In the genomic region with DNA sequence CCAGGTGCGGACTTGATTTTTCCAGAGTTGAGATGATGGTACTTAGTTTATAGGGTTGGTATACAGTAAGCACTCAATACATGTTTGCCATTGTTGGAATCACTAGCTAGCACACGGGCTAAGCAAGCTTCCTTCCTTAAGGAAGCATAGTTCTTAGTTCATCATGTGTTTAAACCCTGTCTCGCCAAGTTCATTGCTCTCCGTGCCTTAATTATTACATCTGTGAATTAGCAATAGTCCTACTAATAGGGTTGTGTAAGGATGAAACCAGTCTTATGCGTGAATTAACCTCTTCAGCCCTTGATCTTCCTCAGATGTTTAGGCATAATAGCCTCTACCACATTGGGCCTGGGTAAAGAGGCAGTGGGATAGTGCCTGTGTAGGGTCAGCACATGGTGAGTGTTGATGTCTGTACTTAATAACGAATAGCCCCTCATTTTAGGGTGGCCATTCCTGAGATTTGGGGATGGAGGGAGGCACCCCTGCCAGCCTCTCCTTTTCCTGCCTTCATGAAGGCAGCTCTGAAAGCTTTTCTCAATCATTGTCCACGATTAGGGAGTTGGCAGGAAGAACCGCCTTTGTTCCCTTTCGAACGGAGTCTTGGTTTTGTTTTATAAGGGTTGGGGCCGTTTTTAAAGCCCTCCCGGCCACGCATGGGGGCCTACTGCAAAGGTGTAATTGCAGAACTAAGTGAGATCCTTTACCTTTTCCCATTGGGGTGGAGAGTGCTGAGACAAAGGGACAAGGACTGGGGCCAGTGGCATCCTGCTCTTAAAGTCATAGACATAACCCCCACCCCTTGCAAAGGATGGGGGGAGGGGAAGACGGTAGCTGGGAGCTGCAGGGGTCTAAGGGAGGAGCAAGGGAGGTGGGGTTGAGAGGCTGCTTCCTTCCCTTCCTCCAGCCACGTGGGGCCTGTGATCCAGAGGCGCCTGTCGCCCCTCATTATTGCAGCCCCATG, we compare ENCODE assay signal across 11 cellular contexts. TPM values are rescaled to one million over a fixed set of nuclear protein-coding genes. Genes with fewer than 3 reads are reported as not detected.
DNase-seq lines count a peak whose midpoint lies in the region; ATAC-seq, FAIRE-seq and TF ChIP-seq lines count a peak whose summit lies in the region.
"Had no signal": no experiment of that assay in that cellular context is flagged by ENCODE, and none has a peak within 500 bp of the region (broad histone marks: within the 10 kb centered on the region; RNA-seq: fewer than 3 reads in every experiment).

No MANE protein-coding gene starts in this region.

- peak overlapping the region; percentile 65; the same call in 1 of the 2 replicates for H2AK5ac ChIP-seq in H1 (ENCODE audit: low read depth, low read length)

- peak in 1 of 2 experiments; percentile 2; a peak in 1 of 4 replicates for TF ChIP-seq RAD21 in H1 (IDR thresholded peaks at IDR 0.05 in 1 of 2, conservative IDR thresholded peaks at IDR 0.05 in 1 of 2; ENCODE audit: low read depth in 2 of 2, low read length in 2 of 2)

- WGBS in H1 (ENCODE audit: extremely low coverage in 1 of 2, insufficient coverage in 1 of 2, insufficient read length in 1 of 2, insufficient replicate concordance in 2 of 2, low coverage in 1 of 2, low lambda C conversion rate in 2 of 2, missing lambda C conversion rate in 1 of 2), 2 experiments, result 4% methylated on average over 17 of the region's 17 CpGs; no CpG with 5 or more reads in 1 of the 2 experiments

- no peaks in the 10 kb centered on the region for H3K9me3 Mint-ChIP-seq in T-helper 2 cell treated with Interferon-gamma antibody and Interleukin-4, amounts not matched to agents 5 μg/mL and 100 μg/mL, for 36 hours
- no peaks in the 10 kb centered on the region for H3K9me3 Mint-ChIP-seq in IgD-negative memory B cell

- H3K23ac ChIP-seq in H1 (ENCODE audit: insufficient read length), result no peak overlapping the region

- peak overlapping the region; percentile 58 for H3K4me3 Mint-ChIP-seq in T-helper 2 cell treated with Interferon-gamma antibody and Interleukin-4, amounts not matched to agents 5 μg/mL and 100 μg/mL, for 36 hours
- H3K4me3 Mint-ChIP-seq in IgD-negative memory B cell, result peak overlapping the region in 3 of 4 donors; percentile 74 to 87 (median 86)

- H2BK15ac ChIP-seq in H1 (ENCODE audit: low read length), result no peak overlapping the region

- POLR2A ChIA-PET in H1 (lab: Charles Lee; ENCODE audit: partially characterized antibody), result interaction anchor here (0.5 to 14.6 kb wide), 33 partner anchors 10 to 782 kb away, joined by 3 to 239 read pairs (median 7); a partner anchor contains a TSS

- no peaks in the 10 kb centered on the region for H3K27me3 ChIP-seq in H1 (replicated peaks in 1 of 4; ENCODE audit: control insufficient read depth in 3 of 4, extremely low read depth in 1 of 4, insufficient read depth in 3 of 4, low read length in 3 of 4)
- no peaks in the 10 kb centered on the region for H3K27me3 ChIP-seq in neuron (ENCODE audit: insufficient read depth, low read length)
- H3K27me3 ChIP-seq: vagina had no signal

- CTCF ChIA-PET in H1 (lab: Charles Lee; ENCODE audit: partially characterized antibody), result interaction anchor here (0.8 to 3.4 kb wide), 14 partner anchors 9 to 89 kb away, joined by 3 to 29 read pairs (median 4); a partner anchor contains a TSS

- peaks cover 14% of the 10 kb centered on the region for H3K23me2 ChIP-seq in H1 (ENCODE audit: low read depth, low read length)

- peak overlapping the region; percentile 5 for H3K56ac ChIP-seq in H1 (replicated peaks; ENCODE audit: insufficient read length, low read depth, low read length)

- peaks cover 64 to 83% of the 10 kb centered on the region in 2 experiments for H3K79me2 ChIP-seq in H1 (ENCODE audit: control insufficient read depth in 1 of 2, insufficient read depth in 2 of 2, low read length in 2 of 2)

- no peak overlapping the region for H3K27ac Mint-ChIP-seq in T-helper 2 cell treated with Interferon-gamma antibody and Interleukin-4, amounts not matched to agents 5 μg/mL and 100 μg/mL, for 36 hours
- no peak overlapping the region for H3K27ac Mint-ChIP-seq in IgD-negative memory B cell

- peak; percentile 74 to 76 for TF ChIP-seq POLR2A in H1 (IDR thresholded peaks at IDR 0.05; ENCODE audit: control extremely low read depth in 1 of 2, low read depth in 2 of 2, low read length in 2 of 2)

- peak overlapping the region; percentile 76 for H4K5ac ChIP-seq in H1 (ENCODE audit: insufficient read length, low read depth, low read length)

- TF ChIP-seq EP300 in H1 (IDR thresholded peaks at IDR 0.05; ENCODE audit: borderline replicate concordance in 1 of 2, low read depth in 2 of 2, low read length in 2 of 2), result no peak

- peaks cover 6 to 63% (median 18%) of the 10 kb centered on the region in 4 experiments for H3K36me3 ChIP-seq in H1 (ENCODE audit: control insufficient read depth in 2 of 4, insufficient read depth in 4 of 4, low read length in 3 of 4)
- no peaks in the 10 kb centered on the region for H3K36me3 ChIP-seq in neuron (ENCODE audit: insufficient read depth, low read length)
- H3K36me3 ChIP-seq: vagina had no signal

- peak overlapping the region; percentile 94 for H3K18ac ChIP-seq in H1 (ENCODE audit: extremely low read depth, low read length)

- H4K91ac ChIP-seq in H1 (replicated peaks; ENCODE audit: insufficient read length, low read length), result peak overlapping the region; percentile 7

- no peak overlapping the region for H2BK20ac ChIP-seq in H1 (ENCODE audit: low read length)

- H3K9me3 ChIP-seq in H1 (ENCODE audit: insufficient read depth in 2 of 2, low read depth in 1 of 2, low read length in 1 of 2) (no peaks in the 10 kb centered on the region), neuron (ENCODE audit: low read length) (no peaks in the 10 kb centered on the region)
- H3K9me3 ChIP-seq: vagina had no signal

- peak overlapping the region; percentile 65 to 99 for H3K4me2 ChIP-seq in H1 (ENCODE audit: insufficient read depth in 1 of 2, low read depth in 2 of 2, low read length in 2 of 2)

- H4K20me1 ChIP-seq in H1 (replicated peaks in 1 of 2; ENCODE audit: control insufficient read depth in 1 of 2, insufficient read depth in 2 of 2, low read length in 2 of 2), result peaks cover 37 to 42% of the 10 kb centered on the region in 2 experiments

- no peaks in the 10 kb centered on the region; the same call in 1 of the 2 replicates for H3K79me1 ChIP-seq in H1 (ENCODE audit: low read depth, low read length)

- no peak for ATAC-seq in HG03378 (IDR thresholded peaks at IDR 0.05; ENCODE audit: unreplicated experiment)

- no peaks in the 10 kb centered on the region for H3K36me3 Mint-ChIP-seq in T-helper 2 cell treated with Interferon-gamma antibody and Interleukin-4, amounts not matched to agents 5 μg/mL and 100 μg/mL, for 36 hours (ENCODE audit: low read depth)
- H3K36me3 Mint-ChIP-seq in IgD-negative memory B cell, result no peaks in the 10 kb centered on the region

- H3K4me1 ChIP-seq in H1 (replicated peaks in 1 of 4; ENCODE audit: control insufficient read depth in 3 of 4, insufficient read depth in 4 of 4, low read length in 3 of 4) (peaks cover 14 to 27% (median 21%) of the 10 kb centered on the region in 4 experiments), neuron (ENCODE audit: insufficient read depth, low read length) (peaks cover 18% of the 10 kb centered on the region)

- peak; percentile 50 for FAIRE-seq in H1 (lab: Jason Lieb, UNC)

- H2BK120ac ChIP-seq in H1 (replicated peaks; ENCODE audit: low read depth, low read length), result peak overlapping the region; percentile 48

- no peak for DNase-seq in T-helper 2 cell treated with Interferon-gamma antibody and Interleukin-4, amounts not matched to agents 5 μg/mL and 100 μg/mL, for 36 hours (ENCODE audit: low spot score)
- DNase-seq in T-helper 2 cell, result no peak
- peak; percentile 80 to 89 for DNase-seq in H1 (ENCODE audit: low read depth in 1 of 2, low spot score in 2 of 2)
- DNase-seq in NCI-H1417 treated with DMSO at 0.1 percent for 48 hours (lab: John Stamatoyannopoulos, UW), result no peak
- DNase-seq in posterior vena cava (ENCODE audit: low spot score), result no peak
- DNase-seq: head of caudate nucleus, occipital lobe had no signal

- intact Hi-C loops in posterior vena cava (cut with DNase I), result loop anchor here in 1 of 2 donors (10.0 kb wide), 1 partner anchor 79 kb away; no protein-coding TSS in a partner anchor

- H3K14ac ChIP-seq in H1 (ENCODE audit: insufficient read length), result no peak overlapping the region

- peak overlapping the region; percentile 86 for H2BK5ac ChIP-seq in H1 (ENCODE audit: low read depth, low read length)

- no peak overlapping the region for H3K4ac ChIP-seq in H1 (replicated peaks; ENCODE audit: insufficient read length, low read depth, low read length)

- H3K27me3 Mint-ChIP-seq in T-helper 2 cell treated with Interferon-gamma antibody and Interleukin-4, amounts not matched to agents 5 μg/mL and 100 μg/mL, for 36 hours (ENCODE audit: low read depth), result peaks cover 14% of the 10 kb centered on the region
- peaks cover 2% of the 10 kb centered on the region for H3K27me3 Mint-ChIP-seq in IgD-negative memory B cell

- H3K27ac ChIP-seq in H1 (ENCODE audit: low read depth, low read length), result peak overlapping the region; percentile 26; the same call in 1 of the 2 replicates
- H3K27ac ChIP-seq: vagina had no signal

- peak overlapping the region; percentile 92 to 100 (median 96) for H3K4me3 ChIP-seq in H1 (ENCODE audit: extremely low read depth in 1 of 4, insufficient read depth in 2 of 4, low read depth in 3 of 4, low read length in 4 of 4)
- peak overlapping the region; percentile 59 for H3K4me3 ChIP-seq in neuron (ENCODE audit: low read length)

- H2BK12ac ChIP-seq in H1 (ENCODE audit: low read depth, low read length), result 0 out of 2 replicates have a peak overlapping the region, but pooled peaks have one; percentile 28

- peak overlapping the region; percentile 59 to 90 (median 82) for H3K9ac ChIP-seq in H1 (replicated peaks in 1 of 4; ENCODE audit: extremely low read depth in 1 of 4, low read depth in 3 of 4, low read length in 3 of 4)

- H2AFZ ChIP-seq in H1 (ENCODE audit: low read length) (no peak overlapping the region), neuron (ENCODE audit: low read depth, low read length) (no peak overlapping the region)

- TF ChIP-seq CTCF in H1 (IDR thresholded peaks at IDR 0.05; ENCODE audit: control extremely low read depth in 1 of 3, insufficient read depth in 1 of 3, low read depth in 1 of 3, low read length in 3 of 3), result no peak

- peaks cover 16% of the 10 kb centered on the region for H3K4me1 Mint-ChIP-seq in T-helper 2 cell treated with Interferon-gamma antibody and Interleukin-4, amounts not matched to agents 5 μg/mL and 100 μg/mL, for 36 hours (ENCODE audit: low read depth)
- peaks cover 7 to 10% (median 9%) of the 10 kb centered on the region in 3 donors for H3K4me1 Mint-ChIP-seq in IgD-negative memory B cell

- H4K8ac ChIP-seq in H1 (ENCODE audit: extremely low read depth, insufficient read depth, low read length), result no peak overlapping the region

RNA-seq across cellular contexts. Expression of a gene that starts 2.1 kb away (rescaled TPM):
- not detected for polyA plus RNA-seq in IgD-negative memory B cell
- 1,016 and 1,038 TPM in 2 replicates for total RNA-seq in H1 (2021; fragmentation: NEBNext Ultra II Directional; extraction: Animal tissue kit (Norgen Biotek cat#: 25700))
- polyA plus RNA-seq in H1 (2011; rRNA removed), result 433 and 469 TPM in 2 replicates
- 457 TPM for polyA plus RNA-seq in H1 (2011; cell fraction: cytosol; rRNA removed)
- polyA plus RNA-seq in H1 (2011; cell fraction: nucleus; rRNA removed), result 676 TPM
- polyA plus RNA-seq in H1 (2012, experiment 1 of 2), result 568 to 702 TPM (median 611 TPM) in 4 replicates
- 410 TPM for polyA plus RNA-seq in H1 (2012, experiment 2 of 2)
- 587 TPM for polyA plus RNA-seq in H1 (2013, experiment 1 of 2)
- polyA plus RNA-seq in H1 (2013, experiment 2 of 2), result 555 TPM
- 327 and 359 TPM in 2 replicates for polyA minus RNA-seq in H1 (2011; rRNA and poly(A)+ RNA removed)
- 389 TPM for polyA minus RNA-seq in H1 (2011; cell fraction: cytosol; rRNA and poly(A)+ RNA removed)
- polyA minus RNA-seq in H1 (2011; cell fraction: nucleus; rRNA and poly(A)+ RNA removed), result 257 TPM
- under 1 TPM; 0.38 to 0.56 TPM for total RNA-seq in posterior vena cava

RNA-seq across cellular contexts. Expression of a gene that starts 21.0 kb away (rescaled TPM):
- polyA plus RNA-seq in IgD-negative memory B cell (81.5 TPM), H1 (2011; rRNA removed) (39.4 and 39.8 TPM in 2 replicates)
- total RNA-seq in H1 (2021; fragmentation: NEBNext Ultra II Directional; extraction: Animal tissue kit (Norgen Biotek cat#: 25700)), result 48.8 and 48.9 TPM in 2 replicates
- 41.8 TPM for polyA plus RNA-seq in H1 (2011; cell fraction: cytosol; rRNA removed)
- polyA plus RNA-seq in H1 (2011; cell fraction: nucleus; rRNA removed), result 37.4 TPM
- polyA plus RNA-seq in H1 (2012, experiment 1 of 2), result 37.7 to 43.8 TPM (median 39.0 TPM) in 4 replicates
- 51.1 TPM for polyA plus RNA-seq in H1 (2012, experiment 2 of 2)
- 50.4 TPM for polyA plus RNA-seq in H1 (2013, experiment 1 of 2)
- 48.5 TPM for polyA plus RNA-seq in H1 (2013, experiment 2 of 2)
- 26.8 and 28.1 TPM in 2 replicates for polyA minus RNA-seq in H1 (2011; rRNA and poly(A)+ RNA removed)
- polyA minus RNA-seq in H1 (2011; cell fraction: cytosol; rRNA and poly(A)+ RNA removed), result 16.2 TPM
- 27.2 TPM for polyA minus RNA-seq in H1 (2011; cell fraction: nucleus; rRNA and poly(A)+ RNA removed)
- total RNA-seq in posterior vena cava, result 10 to 100 TPM; 38.9 to 43.2 TPM

RNA-seq across cellular contexts. Expression of a gene that starts 55.5 kb away (rescaled TPM):
- polyA plus RNA-seq in IgD-negative memory B cell, result 65.3 TPM
- 170 and 173 TPM in 2 replicates for total RNA-seq in H1 (2021; fragmentation: NEBNext Ultra II Directional; extraction: Animal tissue kit (Norgen Biotek cat#: 25700))
- polyA plus RNA-seq in H1 (2011; rRNA removed), result 51.9 and 74.5 TPM in 2 replicates
- polyA plus RNA-seq in H1 (2011; cell fraction: cytosol; rRNA removed), result 98.6 TPM
- 20.6 TPM for polyA plus RNA-seq in H1 (2011; cell fraction: nucleus; rRNA removed)
- polyA plus RNA-seq in H1 (2012, experiment 1 of 2), result 98.2 to 158 TPM (median 111 TPM) in 4 replicates
- 22.4 TPM for polyA plus RNA-seq in H1 (2012, experiment 2 of 2)
- polyA plus RNA-seq in H1 (2013, experiment 1 of 2), result 83.8 TPM
- polyA plus RNA-seq in H1 (2013, experiment 2 of 2), result 85.3 TPM
- polyA minus RNA-seq in H1 (2011; rRNA and poly(A)+ RNA removed), result 78.7 and 87.3 TPM in 2 replicates
- polyA minus RNA-seq in H1 (2011; cell fraction: cytosol; rRNA and poly(A)+ RNA removed), result 59.3 TPM
- polyA minus RNA-seq in H1 (2011; cell fraction: nucleus; rRNA and poly(A)+ RNA removed), result 32.8 TPM
- total RNA-seq in posterior vena cava, result 100 to 1,000 TPM; 127 to 141 TPM

Comparison
In these comparisons a context has a peak if more than half of its experiments do, and no peak if none do; other contexts are left out.
1. DNase-seq: peak in H1 (2 of 2); none in T-helper 2 cell treated with Interferon-gamma antibody and Interleukin-4, amounts not matched to agents 5 μg/mL and 100 μg/mL, for 36 hours (single experiment), T-helper 2 cell (0 of 5), NCI-H1417 treated with DMSO at 0.1 percent for 48 hours (single experiment) and posterior vena cava (single experiment).
2. RNA of a gene that starts 2.1 kb away (total RNA-seq): 1,016 to 1,038 TPM in H1; 0.38 to 0.56 TPM in posterior vena cava; every median in the first group is over 100 times any median in the second.